ENCODE assay signal across 8 cellular contexts in genomic region chr17:7687908-7688807, GRCh38. TPM values are rescaled to one million over a fixed set of nuclear protein-coding genes. Genes with fewer than 3 reads are reported as not detected.
DNase-seq lines count a peak whose midpoint lies in the region; ATAC-seq, FAIRE-seq and TF ChIP-seq lines count a peak whose summit lies in the region.

Gene WRAP53, plus strand, starts transcription at chr17:7688477. Its CDS starts 172 bp downstream, at chr17:7688649.

- DNase-seq in BE2C (peak; percentile 86), NCI-H510A (lab: John Stamatoyannopoulos, UW) (peak; percentile 95), cerebellum (ENCODE audit: low spot score) (peak; percentile 97), kidney (peak; percentile 98)
- DNase-seq in activated CD4-positive, alpha-beta T cell treated with anti-CD3 and anti-CD28 coated beads for 1 hour, result peak; percentile 94
- DNase-seq in stimulated activated CD4-positive, alpha-beta T cell treated with anti-CD3 and anti-CD28 coated beads, Interleukin-15, amount 100 ng/mL, for 24 hours, result peak; percentile 96

- H3K27ac ChIP-seq in kidney (ENCODE audit: low read depth in 2 of 2, low read length in 2 of 2), result peak within 1 kb of the TSS; percentile 96

- TF ChIP-seq CTCF in BE2C (IDR thresholded peaks at IDR 0.05; ENCODE audit: low read depth, low read length), result peak; percentile 74
- TF ChIP-seq CTCF in kidney (IDR thresholded peaks at IDR 0.05; ENCODE audit: borderline replicate concordance, extremely low read depth, insufficient read depth), result peak; percentile 99

- H3K9me3 ChIP-seq in BE2C (no peaks in the 10 kb centered on the region), kidney (ENCODE audit: control insufficient read depth in 1 of 2, low read length in 2 of 2) (no peaks in the 10 kb centered on the region)

- peak; percentile 66 for TF ChIP-seq POLR2A in GM19099 (IDR thresholded peaks at IDR 0.05; ENCODE audit: extremely low read depth, insufficient read length, low read depth)

- peak within 1 kb of the TSS; percentile 87 to 96 for H3K9ac ChIP-seq in kidney (ENCODE audit: low read length in 2 of 2)

- H3K36me3 ChIP-seq in BE2C, result no peaks in the 10 kb centered on the region; the same call in none of the 2 replicates
- H3K36me3 ChIP-seq in kidney (ENCODE audit: control insufficient read depth in 1 of 2, insufficient read depth in 2 of 2, low read length in 2 of 2), result no peaks in the 10 kb centered on the region

- H3K4me1 ChIP-seq in BE2C (no peaks in the 10 kb centered on the region), kidney (ENCODE audit: control insufficient read depth in 1 of 2, insufficient read depth in 1 of 2, low read depth in 1 of 2, low read length in 2 of 2) (peaks cover 7 to 14% of the 10 kb centered on the region in 2 donors)

- H3K4me3 ChIP-seq in BE2C (ENCODE audit: low read depth, low read length) (peak within 1 kb of the TSS; percentile 96), kidney (ENCODE audit: low read length in 2 of 2) (peak within 1 kb of the TSS; percentile 98 to 99)

- peak; percentile 89 for FAIRE-seq in kidney (lab: Jason Lieb, UNC)

- no peaks in the 10 kb centered on the region for H3K27me3 ChIP-seq in BE2C

- intact Hi-C loops in kidney (cut with DNase I), result no loop called here

- ATAC-seq in HG03432 (IDR thresholded peaks at IDR 0.05; ENCODE audit: unreplicated experiment), result peak; percentile 62

RNA-seq across cellular contexts. Expression of gene WRAP53, which starts in this region (rescaled TPM):
- polyA plus RNA-seq in BE2C (2012; ENCODE audit: insufficient read depth, insufficient read length, low read depth), result 56.5 TPM
- total RNA-seq in cerebellum (6.2 TPM), kidney (6.5 TPM)
- 10.8 TPM for polyA plus RNA-seq in kidney (ENCODE audit: insufficient read depth, low read depth, low replicate concordance)

Comparison
In these comparisons a context has a peak if more than half of its experiments do, and no peak if none do; other contexts are left out.
1. Peak in every context shown above with its lines: DNase-seq, ATAC-seq, H3K4me3 ChIP-seq and H3K27ac ChIP-seq.